Comparison of ENCODE assay signal across 9 cellular contexts in the genomic region with DNA sequence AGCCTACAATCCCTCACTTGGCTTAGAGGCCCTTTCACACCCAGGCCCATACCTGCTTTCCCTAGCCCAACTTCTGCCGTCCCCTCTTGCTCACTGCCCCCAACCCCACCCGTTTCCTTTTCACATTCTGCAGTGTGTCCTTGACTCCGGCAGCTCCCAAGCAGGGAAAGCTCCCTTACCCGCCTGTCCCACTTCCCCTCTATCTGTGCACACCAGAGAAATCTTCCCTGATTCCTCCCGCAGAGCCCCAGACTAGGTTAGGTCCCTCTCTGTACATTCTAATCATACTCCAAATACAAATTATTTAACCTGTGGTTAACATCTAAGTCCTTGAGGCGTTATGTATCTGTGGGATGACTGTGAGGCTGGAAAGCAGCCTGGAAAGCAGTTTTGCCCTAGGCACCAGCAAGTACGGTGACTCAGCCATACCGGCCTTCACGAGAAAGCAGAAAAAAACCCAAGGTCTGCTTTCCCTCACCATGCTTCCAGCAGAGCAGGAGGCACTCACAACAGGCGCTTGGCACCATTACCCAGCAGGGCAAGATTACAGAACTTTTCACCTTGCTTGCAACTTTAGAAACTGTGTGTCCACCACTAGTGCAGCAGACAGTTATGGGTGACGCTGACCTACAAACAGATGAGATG. TPM values are rescaled to one million over a fixed set of nuclear protein-coding genes. Genes with fewer than 3 reads are reported as not detected.
DNase-seq lines count a peak whose midpoint lies in the region; ATAC-seq, FAIRE-seq and TF ChIP-seq lines count a peak whose summit lies in the region.
"Had no signal": no experiment of that assay in that cellular context is flagged by ENCODE, and none has a peak within 500 bp of the region (broad histone marks: within the 10 kb centered on the region; RNA-seq: fewer than 3 reads in every experiment).

No MANE protein-coding gene starts in this region.

- H3K27ac ChIP-seq in A549 (peak overlapping the region; percentile 82 to 93), breast epithelium (peak overlapping the region; percentile 54 to 72), right lobe of liver (peak overlapping the region in 1 of 3 donors; percentile 7)
- H3K27ac ChIP-seq: psoas muscle had no signal

- no peak for TF ChIP-seq RAD21 in A549 (conservative IDR thresholded peaks at IDR 0.05 in 1 of 2, IDR thresholded peaks at IDR 0.05 in 1 of 2)

- CTCF ChIA-PET in A549 (lab: Yijun Ruan, JAX) = interaction anchor here (1.0 to 1.6 kb wide), 3 partner anchors 10 to 84 kb away, joined by 3 read pairs; no protein-coding TSS in a partner anchor

- peak overlapping the region; percentile 84 for H3K4me2 ChIP-seq in A549

- H3K27ac Mint-ChIP-seq in HFFc6 = peak overlapping the region; percentile 94

- ATAC-seq in A549 = peak; percentile 89 to 92
- peak; percentile 40 to 59 (median 52) for ATAC-seq in right lobe of liver
- ATAC-seq: psoas muscle had no signal

- POLR2A ChIA-PET in A549 (lab: Yijun Ruan, JAX) = interaction anchor here (0.6 to 1.3 kb wide), 2 partner anchors 21 to 33 kb away, joined by 7 to 9 read pairs; no protein-coding TSS in a partner anchor

- no peak for FAIRE-seq in A549 (lab: Jason Lieb, UNC)

- 4% methylated on average over 10 of the region's 11 CpGs for WGBS in A549 (ENCODE audit: missing lambda C conversion rate)
- WGBS in right lobe of liver (ENCODE audit: insufficient coverage, low coverage, low lambda C conversion rate, missing lambda C conversion rate) = 63% methylated on average over 9 of the region's 11 CpGs

- H3K4me3 ChIP-seq in A549 (no peak overlapping the region), breast epithelium (no peak overlapping the region), right lobe of liver (no peak overlapping the region)
- H3K4me3 ChIP-seq: psoas muscle had no signal

- H3K27me3 ChIP-seq in breast epithelium (no peaks in the 10 kb centered on the region), right lobe of liver (no peaks in the 10 kb centered on the region)

- peak; percentile 52 to 76 for DNase-seq in A549 (ENCODE audit: low read depth in 1 of 2, low spot score in 1 of 2)
- peak; percentile 98 for DNase-seq in HFFc6
- peak; percentile 74 to 80 for DNase-seq in breast epithelium (ENCODE audit: low spot score in 2 of 2)
- DNase-seq in right lobe of liver = peak in 1 of 3 donors; percentile 58
- no peak for DNase-seq in DMS153 treated with DMSO at 0.1 percent for 48 hours (lab: John Stamatoyannopoulos, UW; ENCODE audit: unreplicated experiment)
- DNase-seq in posterior vena cava (ENCODE audit: low spot score) = no peak
- DNase-seq in NCI-H1417 treated with DMSO at 0.1 percent for 48 hours (lab: John Stamatoyannopoulos, UW) = no peak
- no peak for DNase-seq in activated T-cell treated with anti-CD3 and anti-CD28 coated beads, Interleukin-2, amount 50 U/mL, for 48 hours

- TF ChIP-seq EP300 in A549 (IDR thresholded peaks at IDR 0.05) = no peak; a peak in 1 of 5 replicates

- H3K9me3 Mint-ChIP-seq in HFFc6 = no peaks in the 10 kb centered on the region

- H3K36me3 ChIP-seq in breast epithelium = no peaks in the 10 kb centered on the region
- H3K36me3 ChIP-seq in right lobe of liver = no peaks in the 10 kb centered on the region

- intact Hi-C loops in breast epithelium (cut with DNase I; ENCODE audit: low total_unique reads) = loop anchor here (5.0 kb wide), 1 partner anchor 439 kb away; no protein-coding TSS in a partner anchor
- intact Hi-C loops in right lobe of liver (cut with DNase I) = no loop called here
- intact Hi-C loops in posterior vena cava (cut with DNase I) = no loop called here

- no peaks in the 10 kb centered on the region for H3K36me3 Mint-ChIP-seq in HFFc6 (ENCODE audit: low read depth)

- no peak for TF ChIP-seq POLR2A in A549 (IDR thresholded peaks at IDR 0.05; ENCODE audit: low read length)
- no peak for TF ChIP-seq POLR2A in breast epithelium (IDR thresholded peaks at IDR 0.05)
- TF ChIP-seq POLR2A in right lobe of liver (IDR thresholded peaks at IDR 0.05) = no peak

- TF ChIP-seq CTCF in A549 (IDR thresholded peaks at IDR 0.05) (no peak), HFFc6 (IDR thresholded peaks at IDR 0.05) (no peak), breast epithelium (IDR thresholded peaks at IDR 0.05) (no peak), right lobe of liver (IDR thresholded peaks at IDR 0.05) (no peak)

- H3K4me1 Mint-ChIP-seq in HFFc6 (ENCODE audit: low read depth) = peaks cover 66% of the 10 kb centered on the region

- H3K4me3 Mint-ChIP-seq in HFFc6 = peak overlapping the region; percentile 77

- H3K4me1 ChIP-seq in A549 = peaks cover 61% of the 10 kb centered on the region
- H3K4me1 ChIP-seq in breast epithelium = peaks cover 0 to 8% of the 10 kb centered on the region in 2 donors
- peaks cover 0 to 45% (median 8%) of the 10 kb centered on the region in 4 donors for H3K4me1 ChIP-seq in right lobe of liver

- no peaks in the 10 kb centered on the region for H3K9me3 ChIP-seq in A549
- H3K9me3 ChIP-seq in breast epithelium = no peaks in the 10 kb centered on the region
- no peaks in the 10 kb centered on the region for H3K9me3 ChIP-seq in right lobe of liver
- H3K9me3 ChIP-seq: psoas muscle had no signal

- H3K27me3 Mint-ChIP-seq in HFFc6 (ENCODE audit: insufficient read depth) = peaks cover 2% of the 10 kb centered on the region; the same call in 1 of the 2 replicates

TF ChIP-seq in A549, 52 proteins besides CTCF, POLR2A, EP300 and RAD21:
- TF ChIP-seq HOXB5 (CRISPR knock-in tag; IDR thresholded peaks at IDR 0.05) (no peak), NFE2L2 (conservative IDR thresholded peaks at IDR 0.05; ENCODE audit: low read length) (no peak), EHF (CRISPR knock-in tag; IDR thresholded peaks at IDR 0.05) (no peak), GATA3 (IDR thresholded peaks at IDR 0.05; ENCODE audit: borderline replicate concordance) (peak; percentile 48; the same call in 1 of the 2 replicates), MAFK (IDR thresholded peaks at IDR 0.05; ENCODE audit: partially characterized antibody) (peak; percentile 69), JUNB (IDR thresholded peaks at IDR 0.05) (peak; percentile 55), FOSL2 (IDR thresholded peaks at IDR 0.05) (peak; percentile 39; the same call in 1 of the 2 replicates), FOSL2 (CRISPR knock-in tag; IDR thresholded peaks at IDR 0.05) (peak; percentile 80), FOSB (CRISPR knock-in tag; IDR thresholded peaks at IDR 0.05) (no peak), SMC3 (IDR thresholded peaks at IDR 0.05) (0 out of 3 replicates have a peak, but pooled peaks have one; percentile 12), JUN (IDR thresholded peaks at IDR 0.05) (peak in 1 of 2 experiments; percentile 49; a peak in 1 of 5 replicates)
- TF ChIP-seq, protein P1, sequence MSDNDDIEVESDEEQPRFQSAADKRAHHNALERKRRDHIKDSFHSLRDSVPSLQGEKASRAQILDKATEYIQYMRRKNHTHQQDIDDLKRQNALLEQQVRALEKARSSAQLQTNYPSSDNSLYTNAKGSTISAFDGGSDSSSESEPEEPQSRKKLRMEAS (IDR thresholded peaks at IDR 0.05) = peak; percentile 75
TF ChIP-seq in A549: peak in this region for 7.

RNA-seq across cellular contexts. Expression of a gene that starts 22.3 kb away (rescaled TPM):
- polyA plus RNA-seq in A549 (2011; rRNA removed) = 84.6 and 90.9 TPM in 2 replicates
- polyA plus RNA-seq in A549 (2012; cell fraction: cytosol; rRNA removed) = 22.0 and 29.7 TPM in 2 replicates
- polyA plus RNA-seq in A549 (2012; cell fraction: nucleus; rRNA removed) = 25.0 and 36.3 TPM in 2 replicates
- 82.1 to 95.4 TPM (median 94.5 TPM) in 3 replicates for polyA plus RNA-seq in A549 (2017; fragmentation: RNase III; extraction: RNeasy Plus Mini Kit Qiagen cat#74134 plus additional on column Dnase treatment)
- 80.0 and 86.8 TPM in 2 replicates for polyA minus RNA-seq in A549 (2011; rRNA and poly(A)+ RNA removed)
- total RNA-seq in HFFc6 (2021; fragmentation: NEBNext Ultra II Directional; extraction: Animal tissue kit (Norgen Biotek cat#: 25700)) = 100 to 1,000 TPM in 2 of 6 experiments, 10 to 100 TPM in 4; 82.0 to 104 (median 89.1) TPM
- 100 to 1,000 TPM; 245 to 427 (median 272) TPM for total RNA-seq in breast epithelium
- total RNA-seq in right lobe of liver = 100 to 1,000 TPM in 1 of 6 experiments, 10 to 100 TPM in 5; 48.5 to 117 (median 55.7) TPM
- total RNA-seq in posterior vena cava = 10 to 100 TPM; 52.2 to 54.0 TPM

Comparison
In these comparisons a context has a peak if more than half of its experiments do, and no peak if none do; other contexts are left out.
1. DNase-seq: peak in A549 (2 of 2), HFFc6 (single experiment) and breast epithelium (2 of 2); none in DMS153 treated with DMSO at 0.1 percent for 48 hours (single experiment), posterior vena cava (single experiment), NCI-H1417 treated with DMSO at 0.1 percent for 48 hours (single experiment) and activated T-cell treated with anti-CD3 and anti-CD28 coated beads, Interleukin-2, amount 50 U/mL, for 48 hours (0 of 2).